32 cellular contexts compared by ENCODE assay signal in genomic region chr1:9355503-9355902, GRCh38.
"Had no signal": no experiment of that assay in that cellular context is flagged by ENCODE, and none has a peak within 500 bp of the region (broad histone marks: within the 10 kb centered on the region; RNA-seq: fewer than 3 reads in every experiment).

No MANE protein-coding gene starts in this region.

- H3K27ac ChIP-seq: brain microvascular endothelial cell, VCaP had no signal

- H3K27ac Mint-ChIP-seq: activated B cell treated with CpG ODN at 0.5 μM for 24 hours; activated CD4-positive, alpha-beta memory T cell treated with anti-CD3 and anti-CD28 coated beads for 36 hours; activated naive CD4-positive, alpha-beta T cell treated with anti-CD3 and anti-CD28 coated beads, Interleukin-2, amount 10 ng/mL, durations not matched to agents 7 days and 5 days; activated naive CD8-positive, alpha-beta T cell; activated naive CD8-positive, alpha-beta T cell treated with anti-CD3 and anti-CD28 coated beads, Interleukin-2, amount 50 U/mL, for 24 hours; T-cell; T-helper 17 cell had no signal

- DNase-seq: activated B cell treated with CpG ODN at 0.5 μM for 24 hours; activated CD4-positive, alpha-beta memory T cell treated with anti-CD3 and anti-CD28 coated beads for 36 hours; activated CD4-positive, alpha-beta T cell treated with anti-CD3 and anti-CD28 coated beads for 4 hours; activated CD4-positive, alpha-beta T cell treated with anti-CD3 and anti-CD28 coated beads, Interleukin-2, amount 50 U/mL, for 1 hour; activated CD4-positive, CD25-positive, alpha-beta regulatory T cell treated with anti-CD3 and anti-CD28 coated beads, Interleukin-2, amount 50 U/mL, for 72 hours; activated CD8-positive, alpha-beta memory T cell treated with anti-CD3 and anti-CD28 coated beads, Interleukin-2, amount 50 U/mL, for 4 hours; activated effector memory CD4-positive, alpha-beta T cell treated with Interleukin-2 at 50 U/mL for 16 hours; activated naive CD4-positive, alpha-beta T cell treated with anti-CD3 and anti-CD28 coated beads, Interleukin-2, amount 10 ng/mL, durations not matched to agents 7 days and 5 days; activated naive CD8-positive, alpha-beta T cell treated with anti-CD3 and anti-CD28 coated beads, Interleukin-2, amount 50 U/mL, for 24 hours; activated T-cell treated with anti-CD3 and anti-CD28 coated beads for 4 hours; activated T-cell treated with anti-CD3 and anti-CD28 coated beads, Interleukin-2, amount 50 U/mL, for 48 hours; anterior cingulate cortex; brain microvascular endothelial cell; central memory CD4-positive, alpha-beta T cell; Karpas-422; KBM-7; NCI-H1105; NCI-H1417 treated with DMSO at 0.1 percent for 48 hours; NCI-H187 treated with DMSO at 0.1 percent for 48 hours; NCI-H2081; NCI-H226; NCI-H446 treated with DMSO at 0.1 percent for 48 hours; NCI-H524; NCI-H69; NCI-H82; SIG-M5; T-cell; T-helper 17 cell had no signal

- H3K4me3 Mint-ChIP-seq: activated B cell treated with CpG ODN at 0.5 μM for 24 hours; activated CD4-positive, alpha-beta memory T cell treated with anti-CD3 and anti-CD28 coated beads for 36 hours; activated naive CD4-positive, alpha-beta T cell treated with anti-CD3 and anti-CD28 coated beads, Interleukin-2, amount 10 ng/mL, durations not matched to agents 7 days and 5 days; activated naive CD8-positive, alpha-beta T cell; activated naive CD8-positive, alpha-beta T cell treated with anti-CD3 and anti-CD28 coated beads, Interleukin-2, amount 50 U/mL, for 24 hours; T-cell; T-helper 17 cell had no signal

- H3K27me3 ChIP-seq: brain microvascular endothelial cell had no signal

- ATAC-seq: activated naive CD8-positive, alpha-beta T cell treated with anti-CD3 and anti-CD28 coated beads, Interleukin-2, amount 50 U/mL, for 24 hours; Panc1; SK-N-SH treated with all-trans-retinoic acid at 6 μM for 48 hours; T-cell; T-helper 17 cell had no signal

- H3K4me1 Mint-ChIP-seq: activated naive CD4-positive, alpha-beta T cell treated with anti-CD3 and anti-CD28 coated beads, Interleukin-2, amount 10 ng/mL, durations not matched to agents 7 days and 5 days; activated naive CD8-positive, alpha-beta T cell treated with anti-CD3 and anti-CD28 coated beads, Interleukin-2, amount 50 U/mL, for 24 hours had no signal

- H3K36me3 Mint-ChIP-seq: activated naive CD4-positive, alpha-beta T cell treated with anti-CD3 and anti-CD28 coated beads, Interleukin-2, amount 10 ng/mL, durations not matched to agents 7 days and 5 days had no signal

- H3K9me3 Mint-ChIP-seq: activated B cell treated with CpG ODN at 0.5 μM for 24 hours; activated CD4-positive, alpha-beta memory T cell treated with anti-CD3 and anti-CD28 coated beads for 36 hours; activated naive CD4-positive, alpha-beta T cell treated with anti-CD3 and anti-CD28 coated beads, Interleukin-2, amount 10 ng/mL, durations not matched to agents 7 days and 5 days; activated naive CD8-positive, alpha-beta T cell treated with anti-CD3 and anti-CD28 coated beads, Interleukin-2, amount 50 U/mL, for 24 hours; T-cell had no signal

- H3K27me3 Mint-ChIP-seq: activated B cell treated with CpG ODN at 0.5 μM for 24 hours; activated CD4-positive, alpha-beta memory T cell treated with anti-CD3 and anti-CD28 coated beads for 36 hours; activated naive CD4-positive, alpha-beta T cell treated with anti-CD3 and anti-CD28 coated beads, Interleukin-2, amount 10 ng/mL, durations not matched to agents 7 days and 5 days; activated naive CD8-positive, alpha-beta T cell; activated naive CD8-positive, alpha-beta T cell treated with anti-CD3 and anti-CD28 coated beads, Interleukin-2, amount 50 U/mL, for 24 hours; T-cell; T-helper 17 cell had no signal
